ENCODE assay signal across 8 cellular contexts in genomic region chr20:36836591-36837329, GRCh38. TPM values are rescaled to one million over a fixed set of nuclear protein-coding genes. Genes with fewer than 3 reads are reported as not detected.
DNase-seq lines count a peak whose midpoint lies in the region; ATAC-seq and TF ChIP-seq lines count a peak whose summit lies in the region.

No MANE protein-coding gene starts in this region.

- H3K36me3 Mint-ChIP-seq in activated CD4-positive, alpha-beta T cell treated with anti-CD3 and anti-CD28 coated beads for 36 hours (ENCODE audit: low read depth), result no peaks in the 10 kb centered on the region

- H3K14ac ChIP-seq in neuronal stem cell (ENCODE audit: low read length), result no peak overlapping the region

- H3K79me2 ChIP-seq in ACC112 (ENCODE audit: control insufficient read depth, insufficient read depth, low read length, unreplicated experiment), result peaks cover 16% of the 10 kb centered on the region

- no peak overlapping the region for H2BK12ac ChIP-seq in neuronal stem cell (ENCODE audit: low read length)

- peak; percentile 40 for ATAC-seq in activated CD4-positive, alpha-beta T cell treated with anti-CD3 and anti-CD28 coated beads for 36 hours
- ATAC-seq in GM19324 (IDR thresholded peaks at IDR 0.05; ENCODE audit: low FRiP score, unreplicated experiment), result no peak

- no peaks in the 10 kb centered on the region for H3K9me3 Mint-ChIP-seq in activated CD4-positive, alpha-beta T cell treated with anti-CD3 and anti-CD28 coated beads for 36 hours (ENCODE audit: low read depth)

- TF ChIP-seq CTCF in GM13977 (IDR thresholded peaks at IDR 0.05; ENCODE audit: extremely low read depth, insufficient read depth, missing control alignments), result peak; percentile 79
- TF ChIP-seq CTCF in esophagus muscularis mucosa (IDR thresholded peaks at IDR 0.05), result peak in 2 of 3 experiments; percentile 8 to 36

- TF ChIP-seq EP300 in esophagus muscularis mucosa (IDR thresholded peaks at IDR 0.05), result no peak

- intact Hi-C loops in activated CD4-positive, alpha-beta T cell treated with anti-CD3 and anti-CD28 coated beads for 36 hours (cut with DNase I, micrococcal nuclease), result loop anchor here in 1 of 2 experiments (1.0 to 10.0 kb wide), 4 partner anchors 51 to 1198 kb away; partner anchors contain the start of genes MROH8, RPN2, RPRD1B and TTI1
- intact Hi-C loops in esophagus muscularis mucosa (cut with DNase I), result no loop called here

- H2BK120ac ChIP-seq in neuronal stem cell (ENCODE audit: low read depth, low read length), result no peak overlapping the region

- H3K18ac ChIP-seq in neuronal stem cell (ENCODE audit: low read length), result peak overlapping the region; percentile 84

- 85% methylated on average over 9 of the region's 10 CpGs for WGBS in esophagus muscularis mucosa
- no CpG with 5 or more reads among the region's 10 CpGs for WGBS in neuronal stem cell (ENCODE audit: extremely low coverage in 2 of 2, insufficient read length in 2 of 2, insufficient replicate concordance in 1 of 2), 2 donors

- POLR2A ChIA-PET in activated CD4-positive, alpha-beta T cell treated with anti-CD3 and anti-CD28 coated beads for 36 hours (lab: Charles Lee), result interaction anchor here (1.1 to 1.5 kb wide), 2 partner anchors 20 to 27 kb away, joined by 4 read pairs; no protein-coding TSS in a partner anchor

- no peak overlapping the region for H3K4ac ChIP-seq in neuronal stem cell (ENCODE audit: low read length)

- peak overlapping the region; percentile 76 for H3K4me3 Mint-ChIP-seq in activated CD4-positive, alpha-beta T cell treated with anti-CD3 and anti-CD28 coated beads for 36 hours

- CTCF ChIA-PET in activated CD4-positive, alpha-beta T cell treated with anti-CD3 and anti-CD28 coated beads for 36 hours (lab: Charles Lee), result interaction anchor here (0.8 to 2.7 kb wide), 10 partner anchors 11 to 241 kb away, joined by 3 to 17 read pairs (median 5); partner anchors contain the start of gene DSN1

- no peaks in the 10 kb centered on the region for H3K27me3 Mint-ChIP-seq in activated CD4-positive, alpha-beta T cell treated with anti-CD3 and anti-CD28 coated beads for 36 hours

- no peak overlapping the region for H3K23ac ChIP-seq in neuronal stem cell (ENCODE audit: low read depth, low read length, poor library complexity)

- peaks cover 28% of the 10 kb centered on the region for H3K4me1 ChIP-seq in ACC112 (ENCODE audit: control insufficient read depth, insufficient read depth, low read length, unreplicated experiment)
- peaks cover 46 to 61% (median 58%) of the 10 kb centered on the region in 4 donors for H3K4me1 ChIP-seq in esophagus muscularis mucosa
- H3K4me1 ChIP-seq in neuronal stem cell (ENCODE audit: control insufficient read depth in 2 of 2, insufficient read depth in 1 of 2, low read depth in 1 of 2, low read length in 2 of 2), result peaks cover 10 to 11% of the 10 kb centered on the region in 2 donors

- peak overlapping the region; percentile 91 for H2BK5ac ChIP-seq in neuronal stem cell (ENCODE audit: low read length)

- no peak overlapping the region for H2AFZ ChIP-seq in ACC112 (ENCODE audit: low read length, unreplicated experiment)
- no peak overlapping the region for H2AFZ ChIP-seq in neuronal stem cell (ENCODE audit: low read length)

- H2AK5ac ChIP-seq in neuronal stem cell (ENCODE audit: low read depth, low read length), result peak overlapping the region; percentile 57

- H2BK15ac ChIP-seq in neuronal stem cell (ENCODE audit: low read length), result no peak overlapping the region

- H3K27ac Mint-ChIP-seq in activated CD4-positive, alpha-beta T cell treated with anti-CD3 and anti-CD28 coated beads for 36 hours, result peak overlapping the region; percentile 34

- no peak overlapping the region for H4K8ac ChIP-seq in neuronal stem cell (ENCODE audit: low read depth, low read length)

- peak; percentile 79 for DNase-seq in GM13977 (ENCODE audit: low spot score)
- peak; percentile 58 for DNase-seq in NCI-H2196 (lab: John Stamatoyannopoulos, UW; ENCODE audit: unreplicated experiment)
- peak; percentile 88 for DNase-seq in activated CD4-positive, alpha-beta T cell treated with anti-CD3 and anti-CD28 coated beads for 36 hours
- no peak for DNase-seq in esophagus muscularis mucosa (ENCODE audit: extremely low spot score)
- no peak for DNase-seq in neuronal stem cell (ENCODE audit: low spot score)
- no peak for DNase-seq in NCI-H226

- in situ Hi-C loops in GM13977 (cut with MboI; ENCODE audit: low pct_unique_long_range_greater_than_20kb, low sequenced_read_pairs, unreplicated experiment), result no loop called here

- peaks cover 16% of the 10 kb centered on the region for H3K4me1 Mint-ChIP-seq in activated CD4-positive, alpha-beta T cell treated with anti-CD3 and anti-CD28 coated beads for 36 hours

- H4K91ac ChIP-seq in neuronal stem cell (ENCODE audit: low read depth, low read length, poor library complexity), result no peak overlapping the region

- H3K9me3 ChIP-seq in esophagus muscularis mucosa, result no peaks in the 10 kb centered on the region
- peaks cover 0 to 2% of the 10 kb centered on the region in 2 donors for H3K9me3 ChIP-seq in neuronal stem cell (replicated peaks in 1 of 2; ENCODE audit: control insufficient read depth in 2 of 2, insufficient read depth in 1 of 2, low read depth in 1 of 2, low read length in 2 of 2)

- no peak overlapping the region for H3K4me2 ChIP-seq in neuronal stem cell (ENCODE audit: insufficient read depth, low read length, poor library complexity, severe bottlenecking)

- H3K4me3 ChIP-seq in ACC112 (ENCODE audit: low read depth, low read length), result no peak overlapping the region
- H3K4me3 ChIP-seq in esophagus muscularis mucosa, result no peak overlapping the region
- no peak overlapping the region for H3K4me3 ChIP-seq in neuronal stem cell (ENCODE audit: low read length in 2 of 2)

- H3K27ac ChIP-seq in ACC112 (ENCODE audit: low read depth, low read length) (peak overlapping the region; percentile 33), esophagus muscularis mucosa (replicated peaks in 1 of 4) (peak overlapping the region; percentile 84 to 88 (median 86)), neuronal stem cell (replicated peaks; ENCODE audit: low read length) (peak overlapping the region; percentile 61)

- H3K27me3 ChIP-seq in ACC112 (ENCODE audit: insufficient read depth, low read length), result no peaks in the 10 kb centered on the region
- no peaks in the 10 kb centered on the region for H3K27me3 ChIP-seq in esophagus muscularis mucosa
- H3K27me3 ChIP-seq in neuronal stem cell (ENCODE audit: control insufficient read depth in 3 of 3, insufficient read depth in 3 of 3, low read depth in 1 of 3, low read length in 3 of 3), result no peaks in the 10 kb centered on the region

- H3K36me3 ChIP-seq in ACC112 (ENCODE audit: insufficient read depth, low read length), result no peaks in the 10 kb centered on the region
- peaks cover 0 to 30% (median 23%) of the 10 kb centered on the region in 4 donors for H3K36me3 ChIP-seq in esophagus muscularis mucosa
- peaks cover 6 to 44% of the 10 kb centered on the region in 2 donors for H3K36me3 ChIP-seq in neuronal stem cell (replicated peaks in 1 of 2; ENCODE audit: control insufficient read depth in 2 of 2, insufficient read depth in 2 of 2, low read length in 2 of 2)

- TF ChIP-seq POLR2A in esophagus muscularis mucosa (IDR thresholded peaks at IDR 0.05; ENCODE audit: low read depth), result no peak

- peaks cover 9% of the 10 kb centered on the region for H3K79me1 ChIP-seq in neuronal stem cell (ENCODE audit: low read depth, low read length)

- H3K9ac ChIP-seq in neuronal stem cell (ENCODE audit: low read depth, low read length, poor library complexity), result no peak overlapping the region

RNA-seq across cellular contexts. Expression of gene TLDC2, which starts 39.2 kb away (rescaled TPM):
- total RNA-seq in activated CD4-positive, alpha-beta T cell treated with anti-CD3 and anti-CD28 coated beads for 36 hours, result not detected
- under 1 TPM in 3 of 4 donors, not detected in 1; 0.34 to 0.66 (median 0.42) TPM for total RNA-seq in esophagus muscularis mucosa
- 0.99 TPM for polyA plus RNA-seq in neuronal stem cell (2013, experiment 1 of 2)
- 1.00 TPM for polyA plus RNA-seq in neuronal stem cell (2013, experiment 2 of 2)

Comparison
In these comparisons a context has a peak if more than half of its experiments do, and no peak if none do; other contexts are left out.
1. H3K27ac ChIP-seq: peak in every context shown above with its lines; median percentile 86 in esophagus muscularis mucosa; 61 in neuronal stem cell; 33 in ACC112.
2. DNase-seq: peak in GM13977 (single experiment), NCI-H2196 (single experiment) and activated CD4-positive, alpha-beta T cell treated with anti-CD3 and anti-CD28 coated beads for 36 hours (single experiment); none in esophagus muscularis mucosa (single experiment), neuronal stem cell (single experiment) and NCI-H226 (single experiment).